In the genomic region with DNA sequence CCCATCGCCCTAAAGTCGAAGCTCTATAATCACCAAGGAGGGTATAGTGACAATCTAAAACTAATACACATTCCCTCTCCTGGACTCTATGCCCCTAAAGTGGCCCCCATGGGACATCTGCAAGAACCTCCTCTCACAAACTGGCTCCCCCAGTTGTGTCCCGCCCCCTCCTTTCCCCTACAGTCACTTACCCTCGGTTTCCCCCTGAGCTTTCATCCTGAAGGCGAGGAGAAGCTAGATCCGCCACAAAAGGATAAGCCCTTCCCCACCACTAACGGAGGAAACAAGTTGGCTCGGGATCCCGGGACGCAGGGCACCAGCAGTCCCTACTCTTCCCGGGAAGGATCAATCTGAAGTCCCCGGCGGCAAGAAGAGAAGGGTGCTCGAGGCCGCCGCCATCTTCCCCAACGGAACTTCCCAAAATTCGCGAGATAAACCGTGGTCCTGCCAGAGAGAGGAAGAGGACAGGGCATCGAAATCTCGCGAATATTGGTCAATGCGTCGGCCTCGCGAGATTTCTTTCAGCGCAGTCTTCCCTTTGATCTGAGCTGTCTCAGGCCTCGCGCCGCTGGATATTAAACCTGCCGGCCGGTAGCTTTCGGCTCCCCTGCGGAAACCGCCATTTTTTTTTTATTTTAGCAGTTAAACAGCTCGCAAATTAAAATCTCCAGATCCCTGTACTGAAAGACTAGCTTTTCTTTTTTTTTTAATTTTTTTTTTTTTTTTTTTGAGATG, we compare ENCODE assay signal across 8 cellular contexts. TPM values are rescaled to one million over a fixed set of nuclear protein-coding genes. Genes with fewer than 3 reads are reported as not detected.
DNase-seq lines count a peak whose midpoint lies in the region; ATAC-seq and TF ChIP-seq lines count a peak whose summit lies in the region.

Gene MED1 (minus strand): TSS at position 417 of the 735 bp plus-strand sequence. CDS start 201 bp downstream, at position 216.

- H3K27me3 Mint-ChIP-seq in activated CD4-positive, alpha-beta T cell treated with anti-CD3 and anti-CD28 coated beads, Interleukin-2, amount 10 ng/mL, durations not matched to agents 7 days and 5 days: no peaks in the 10 kb centered on the region

- ATAC-seq in GM19324 (IDR thresholded peaks at IDR 0.05; ENCODE audit: low FRiP score, unreplicated experiment): peak; percentile 93
- ATAC-seq in HG03520 (IDR thresholded peaks at IDR 0.05; ENCODE audit: unreplicated experiment): peak; percentile 91

- DNase-seq in BJ (ENCODE audit: low read depth) (peak; percentile 91), NCI-H69 (lab: John Stamatoyannopoulos, UW) (peak; percentile 100), cortex of kidney (lab: John Stamatoyannopoulos, UW) (peak; percentile 14), left kidney (ENCODE audit: low read depth, low spot score) (peak; percentile 100)
- DNase-seq in activated CD4-positive, alpha-beta T cell treated with anti-CD3 and anti-CD28 coated beads, Interleukin-2, amount 10 ng/mL, durations not matched to agents 7 days and 5 days: peak; percentile 96
- DNase-seq in stimulated activated CD4-positive, alpha-beta T cell treated with anti-CD3 and anti-CD28 coated beads, Interleukin-2, amount 100 ng/mL, for 24 hours: peak; percentile 88 to 91

- H3K4me1 Mint-ChIP-seq in activated CD4-positive, alpha-beta T cell treated with anti-CD3 and anti-CD28 coated beads, Interleukin-2, amount 10 ng/mL, durations not matched to agents 7 days and 5 days: peaks cover 33% of the 10 kb centered on the region

- POLR2A ChIA-PET in BJ (lab: Charles Lee): interaction anchor here (1.5 kb wide), 1 partner anchor 10 kb away, joined by 18 read pairs; the partner anchor contains the start of gene CDK12
- POLR2A ChIA-PET in activated CD4-positive, alpha-beta T cell treated with anti-CD3 and anti-CD28 coated beads, Interleukin-2, amount 10 ng/mL, durations not matched to agents 7 days and 5 days (lab: Charles Lee): interaction anchor here (1.1 to 1.3 kb wide), 2 partner anchors 11 to 12 kb away, joined by 7 to 9 read pairs; partner anchors contain the start of gene CDK12

- no peaks in the 10 kb centered on the region for H3K9me3 Mint-ChIP-seq in activated CD4-positive, alpha-beta T cell treated with anti-CD3 and anti-CD28 coated beads, Interleukin-2, amount 10 ng/mL, durations not matched to agents 7 days and 5 days

- H3K4me3 ChIP-seq in BJ (ENCODE audit: low read depth, low read length): peak within 1 kb of the TSS; percentile 96

- peaks cover 9% of the 10 kb centered on the region for H3K36me3 Mint-ChIP-seq in activated CD4-positive, alpha-beta T cell treated with anti-CD3 and anti-CD28 coated beads, Interleukin-2, amount 10 ng/mL, durations not matched to agents 7 days and 5 days (ENCODE audit: low read depth)

- TF ChIP-seq CTCF in BJ (IDR thresholded peaks at IDR 0.05; ENCODE audit: insufficient read depth, low read depth, low read length): no peak

- peak within 1 kb of the TSS; percentile 95 for H3K4me3 Mint-ChIP-seq in activated CD4-positive, alpha-beta T cell treated with anti-CD3 and anti-CD28 coated beads, Interleukin-2, amount 10 ng/mL, durations not matched to agents 7 days and 5 days

- H3K27ac Mint-ChIP-seq in activated CD4-positive, alpha-beta T cell treated with anti-CD3 and anti-CD28 coated beads, Interleukin-2, amount 10 ng/mL, durations not matched to agents 7 days and 5 days: peak within 1 kb of the TSS; percentile 99

- CTCF ChIA-PET in BJ (lab: Yijun Ruan, JAX): interaction anchor here (0.6 to 1.2 kb wide), 2 partner anchors 10 to 297 kb away, joined by 3 read pairs; partner anchors contain the start of gene CDK12
- CTCF ChIA-PET in activated CD4-positive, alpha-beta T cell treated with anti-CD3 and anti-CD28 coated beads, Interleukin-2, amount 10 ng/mL, durations not matched to agents 7 days and 5 days (lab: Charles Lee): interaction anchor here (0.7 to 1.6 kb wide), 5 partner anchors 11 to 724 kb away, joined by 3 to 12 read pairs (median 5); partner anchors contain the start of gene CDK12

- no peaks in the 10 kb centered on the region; the same call in none of the 2 replicates for H3K36me3 ChIP-seq in BJ (ENCODE audit: control insufficient read depth, insufficient read depth, low read length)

- no peaks in the 10 kb centered on the region for H3K27me3 ChIP-seq in BJ (ENCODE audit: control insufficient read depth, insufficient read depth, low read length)

RNA-seq across cellular contexts. Expression of gene MED1, which starts in this region (rescaled TPM):
- 22.9 and 33.3 TPM in 2 replicates for polyA plus RNA-seq in BJ (2011; rRNA removed)
- 22.9 and 23.5 TPM in 2 replicates for polyA minus RNA-seq in BJ (2011; rRNA and poly(A)+ RNA removed)
- total RNA-seq in activated CD4-positive, alpha-beta T cell treated with anti-CD3 and anti-CD28 coated beads, Interleukin-2, amount 10 ng/mL, durations not matched to agents 7 days and 5 days: 10 to 100 TPM; 55.8 to 59.1 TPM

Comparison
In these comparisons a context has a peak if more than half of its experiments do, and no peak if none do; other contexts are left out.
1. Peak in every context shown above with its lines: DNase-seq, ATAC-seq and H3K4me3 ChIP-seq.
2. DNase-seq: peak in every context shown above with its lines; median percentile 100 in NCI-H69; 100 in left kidney; 96 in activated CD4-positive, alpha-beta T cell treated with anti-CD3 and anti-CD28 coated beads, Interleukin-2, amount 10 ng/mL, durations not matched to agents 7 days and 5 days; 91 in BJ; 90 in stimulated activated CD4-positive, alpha-beta T cell treated with anti-CD3 and anti-CD28 coated beads, Interleukin-2, amount 100 ng/mL, for 24 hours; 14 in cortex of kidney.